Comparison of ENCODE assay signal across 11 cellular contexts in the genomic region with DNA sequence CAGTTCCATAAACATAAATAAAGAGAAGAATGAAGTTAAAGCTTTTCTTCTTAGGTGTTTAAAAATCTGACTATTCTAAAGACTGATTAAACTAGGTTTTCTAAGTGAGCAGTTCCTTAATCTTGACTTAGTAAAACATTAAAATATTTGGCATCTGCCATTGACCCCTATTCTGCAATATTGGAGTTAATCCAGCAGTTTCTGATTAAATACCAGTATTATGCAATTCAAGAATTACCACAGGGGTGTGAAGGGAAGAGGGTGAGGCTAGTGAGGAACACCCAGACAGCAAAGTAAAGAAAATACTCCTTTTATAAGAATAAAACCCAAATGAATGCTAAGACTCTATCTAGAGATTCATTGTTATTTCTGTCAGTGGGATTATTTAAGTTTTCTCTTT. TPM values are rescaled to one million over a fixed set of nuclear protein-coding genes. Genes with fewer than 3 reads are reported as not detected.
A peak's percentile ranks its signal among the peaks of the same experiment; 100 is the strongest.
DNase-seq lines count a peak whose midpoint lies in the region; ATAC-seq, FAIRE-seq and TF ChIP-seq lines count a peak whose summit lies in the region.
"Had no signal": no experiment of that assay in that cellular context is flagged by ENCODE, and none has a peak within 500 bp of the region (broad histone marks: within the 10 kb centered on the region; RNA-seq: fewer than 3 reads in every experiment).

No MANE protein-coding gene starts in this region.

- H2AFZ ChIP-seq in H9 (ENCODE audit: low read length): no peak overlapping the region

- H3K4me1 ChIP-seq in left lung: peaks cover 10 to 25% of the 10 kb centered on the region in 2 donors
- no peaks in the 10 kb centered on the region for H3K4me1 ChIP-seq in H9 (ENCODE audit: insufficient read depth, low read length)

- H3K4ac ChIP-seq in H9 (ENCODE audit: low read depth, low read length): no peak overlapping the region

- no peak overlapping the region for H2BK5ac ChIP-seq in H9 (ENCODE audit: insufficient read length, low read length)

- H3K27ac ChIP-seq in left lung: peak overlapping the region; percentile 35 to 53
- no peak overlapping the region for H3K27ac ChIP-seq in H9 (ENCODE audit: insufficient read length, low read depth, low read length)

- no peak for TF ChIP-seq POLR2A in erythroblast (IDR thresholded peaks at IDR 0.05; ENCODE audit: low read length)

- H3K56ac ChIP-seq in H9 (ENCODE audit: insufficient read length, low read depth, low read length): no peak overlapping the region

- H3K23me2 ChIP-seq in H9 (ENCODE audit: insufficient read length, low read depth, low read length, poor library complexity, severe bottlenecking): no peaks in the 10 kb centered on the region

- no peak overlapping the region for H3K4me3 ChIP-seq in left lung
- H3K4me3 ChIP-seq: adrenal gland had no signal

- H2AK5ac ChIP-seq in H9 (ENCODE audit: insufficient read length, low read length): no peak overlapping the region

- no peaks in the 10 kb centered on the region for H4K20me1 ChIP-seq in H9 (ENCODE audit: control insufficient read depth, insufficient read depth, insufficient read length)

- FAIRE-seq in HTR-8/SVneo (lab: Jason Lieb, UNC): no peak

- H3K9me3 ChIP-seq in left lung (no peaks in the 10 kb centered on the region), H9 (ENCODE audit: control insufficient read depth, low read depth, low read length) (no peaks in the 10 kb centered on the region)
- H3K9me3 ChIP-seq: adrenal gland had no signal

- no peak overlapping the region for H2BK12ac ChIP-seq in H9 (ENCODE audit: insufficient read length, low read depth, low read length)

- H3K14ac ChIP-seq in H9 (ENCODE audit: insufficient read depth, low read length): no peak overlapping the region

- peak; percentile 39 for DNase-seq in AG08395 (ENCODE audit: low spot score)
- peak; percentile 37 for DNase-seq in NCI-H460 (ENCODE audit: extremely low read depth, low read depth)
- no peak for DNase-seq in left lung
- no peak for DNase-seq in HTR-8/SVneo (ENCODE audit: insufficient read length, low spot score)
- DNase-seq in H9: no peak
- no peak for DNase-seq in activated naive CD4-positive, alpha-beta T cell treated with anti-CD3 and anti-CD28 coated beads for 36 hours
- DNase-seq in erythroblast (lab: John Stamatoyannopoulos, UW): no peak
- DNase-seq: adrenal gland, NCI-H2227 treated with DMSO at 0.1 percent for 48 hours had no signal

- H4K91ac ChIP-seq in H9 (ENCODE audit: insufficient read length, low read depth, low read length): no peak overlapping the region

- no peak overlapping the region for H3K4me2 ChIP-seq in H9 (ENCODE audit: insufficient read depth, insufficient read length, low read length)

- H3K23ac ChIP-seq in H9 (ENCODE audit: insufficient read length, low read depth, low read length): no peak overlapping the region

- H3K27me3 Mint-ChIP-seq in H9 (ENCODE audit: low read depth): no peaks in the 10 kb centered on the region
- no peaks in the 10 kb centered on the region for H3K27me3 Mint-ChIP-seq in activated naive CD4-positive, alpha-beta T cell treated with anti-CD3 and anti-CD28 coated beads for 36 hours (ENCODE audit: low read depth)

- CTCF ChIA-PET in activated naive CD4-positive, alpha-beta T cell treated with anti-CD3 and anti-CD28 coated beads for 36 hours (lab: Charles Lee): no interaction called here

- H3K4me3 Mint-ChIP-seq in H9: no peak overlapping the region
- H3K4me3 Mint-ChIP-seq in activated naive CD4-positive, alpha-beta T cell treated with anti-CD3 and anti-CD28 coated beads for 36 hours: no peak overlapping the region
- H3K4me3 Mint-ChIP-seq: neural crest cell had no signal

- H3K9me3 Mint-ChIP-seq in H9: no peaks in the 10 kb centered on the region
- H3K9me3 Mint-ChIP-seq in activated naive CD4-positive, alpha-beta T cell treated with anti-CD3 and anti-CD28 coated beads for 36 hours: no peaks in the 10 kb centered on the region
- H3K9me3 Mint-ChIP-seq: neural crest cell had no signal

- TF ChIP-seq CTCF in left lung (IDR thresholded peaks at IDR 0.05) (no peak), H9 (conservative IDR thresholded peaks at IDR 0.05) (no peak)

- no peak overlapping the region for H2BK15ac ChIP-seq in H9 (ENCODE audit: low read depth, low read length)

- peak; percentile 31 for ATAC-seq in esophagus mucosa
- peak; percentile 84 for ATAC-seq in left lung

- H3K36me3 Mint-ChIP-seq in H9 (ENCODE audit: insufficient read depth in 1 of 3, low read depth in 3 of 3): peaks cover 0 to 8% (median 2%) of the 10 kb centered on the region in 3 experiments; a peak in 4 of 7 replicates
- no peaks in the 10 kb centered on the region for H3K36me3 Mint-ChIP-seq in activated naive CD4-positive, alpha-beta T cell treated with anti-CD3 and anti-CD28 coated beads for 36 hours (ENCODE audit: low read depth)

- H3K4me1 Mint-ChIP-seq in H9: peaks cover 0 to 2% of the 10 kb centered on the region in 2 experiments; a peak in 2 of 4 replicates
- H3K4me1 Mint-ChIP-seq in activated naive CD4-positive, alpha-beta T cell treated with anti-CD3 and anti-CD28 coated beads for 36 hours (ENCODE audit: low read depth): peaks cover 2% of the 10 kb centered on the region

- no peaks in the 10 kb centered on the region for H3K27me3 ChIP-seq in left lung
- H3K27me3 ChIP-seq in H9 (ENCODE audit: insufficient read depth, low read length): no peaks in the 10 kb centered on the region
- H3K27me3 ChIP-seq: adrenal gland had no signal

- H2BK120ac ChIP-seq in H9 (ENCODE audit: low read depth, low read length, poor library complexity, severe bottlenecking): no peak overlapping the region

- no peak overlapping the region for H4K5ac ChIP-seq in H9 (ENCODE audit: insufficient read length, low read depth, low read length)

- intact Hi-C loops in left lung (cut with DNase I): no loop called here
- intact Hi-C loops in activated naive CD4-positive, alpha-beta T cell treated with anti-CD3 and anti-CD28 coated beads for 36 hours (cut with micrococcal nuclease): no loop called here

- H3K18ac ChIP-seq in H9 (ENCODE audit: insufficient read length, low read depth, low read length): no peak overlapping the region

- no peak overlapping the region; a peak in 1 of 7 replicates for H3K27ac Mint-ChIP-seq in H9
- no peak overlapping the region for H3K27ac Mint-ChIP-seq in activated naive CD4-positive, alpha-beta T cell treated with anti-CD3 and anti-CD28 coated beads for 36 hours

- peaks cover 34% of the 10 kb centered on the region; the same call in 1 of the 2 replicates for H3K79me2 ChIP-seq in H9 (ENCODE audit: insufficient read depth, low read length)

- no peak overlapping the region for H2BK20ac ChIP-seq in H9 (ENCODE audit: low read depth, low read length, poor library complexity, severe bottlenecking)

- H3T11ph ChIP-seq in H9 (ENCODE audit: low read length): no peak overlapping the region

- H3K36me3 ChIP-seq in left lung: no peaks in the 10 kb centered on the region
- H3K36me3 ChIP-seq: adrenal gland had no signal

- no peak overlapping the region for H4K8ac ChIP-seq in H9 (replicated peaks; ENCODE audit: insufficient read length, low read depth, low read length)

- peaks cover 15% of the 10 kb centered on the region for H3K79me1 ChIP-seq in H9 (ENCODE audit: insufficient read depth, low read depth, low read length, poor library complexity, severe bottlenecking)

- no peak overlapping the region for H3K9ac ChIP-seq in H9 (ENCODE audit: extremely low read depth, insufficient read length, low read length)

RNA-seq across cellular contexts. Expression of a gene that starts 40.9 kb away (rescaled TPM):
- 170 and 172 TPM in 2 replicates for total RNA-seq in NCI-H460 (2014; rRNA removed; shearing (Covaris generic))
- polyA plus RNA-seq in NCI-H460 (2014; cell fraction: nucleus; rRNA removed): 38.3 and 53.2 TPM in 2 replicates
- total RNA-seq in esophagus mucosa (56.8 TPM), left lung (100 to 1,000 TPM; 158 to 197 TPM), H9 (2021) (230 and 240 TPM in 2 replicates)
- 10 to 100 TPM; 38.0 to 44.3 TPM for total RNA-seq in activated naive CD4-positive, alpha-beta T cell treated with anti-CD3 and anti-CD28 coated beads for 36 hours

Comparison
In these comparisons a context has a peak if more than half of its experiments do, and no peak if none do; other contexts are left out.
1. DNase-seq: peak in AG08395 (single experiment) and NCI-H460 (single experiment); none in left lung (0 of 2), HTR-8/SVneo (single experiment), H9 (single experiment), activated naive CD4-positive, alpha-beta T cell treated with anti-CD3 and anti-CD28 coated beads for 36 hours (single experiment) and erythroblast (0 of 2).